In genomic region chr14:104792945-104793702, GRCh38 we compare ENCODE assay signal across 11 cellular contexts. TPM values are rescaled to one million over a fixed set of nuclear protein-coding genes. Genes with fewer than 3 reads are reported as not detected.
DNase-seq lines count a peak whose midpoint lies in the region; ATAC-seq and TF ChIP-seq lines count a peak whose summit lies in the region.
"Had no signal": no experiment of that assay in that cellular context is flagged by ENCODE, and none has a peak within 500 bp of the region (broad histone marks: within the 10 kb centered on the region; RNA-seq: fewer than 3 reads in every experiment).

No MANE protein-coding gene starts in this region.

- H3K27ac ChIP-seq in right lobe of liver (peak overlapping the region in 2 of 3 donors; percentile 64 to 67), tibial nerve (no peak overlapping the region)
- H3K27ac ChIP-seq: KMS-11 had no signal

- peaks cover 43% of the 10 kb centered on the region for H3K4me1 Mint-ChIP-seq in activated T-cell treated with anti-CD3 and anti-CD28 coated beads, Interleukin-2, amount 50 U/mL, for 72 hours (ENCODE audit: low read depth)
- peaks cover 33% of the 10 kb centered on the region for H3K4me1 Mint-ChIP-seq in activated naive CD8-positive, alpha-beta T cell (ENCODE audit: low read depth)
- H3K4me1 Mint-ChIP-seq in type B pancreatic cell (ENCODE audit: unreplicated experiment), result peaks cover 23% of the 10 kb centered on the region

- H3K27me3 ChIP-seq in right lobe of liver (no peaks in the 10 kb centered on the region), tibial nerve (no peaks in the 10 kb centered on the region)

- WGBS in right lobe of liver (ENCODE audit: insufficient coverage, low coverage, low lambda C conversion rate, missing lambda C conversion rate), result 63% methylated on average over 11 of the region's 16 CpGs
- 70 to 84% methylated on average over 14 to 16 of the region's 16 CpGs for WGBS in tibial nerve, 2 donors

- no peak overlapping the region for H3K27ac Mint-ChIP-seq in activated T-cell treated with anti-CD3 and anti-CD28 coated beads, Interleukin-2, amount 50 U/mL, for 72 hours
- no peak overlapping the region for H3K27ac Mint-ChIP-seq in activated naive CD8-positive, alpha-beta T cell
- H3K27ac Mint-ChIP-seq in type B pancreatic cell, result peak overlapping the region; percentile 84

- no peak for TF ChIP-seq EP300 in tibial nerve (IDR thresholded peaks at IDR 0.05)

- H3K36me3 ChIP-seq in right lobe of liver (peaks cover 0 to 3% (median 0%) of the 10 kb centered on the region in 4 donors), tibial nerve (peaks cover 0 to 44% (median 7%) of the 10 kb centered on the region in 3 donors)

- H3K4me3 ChIP-seq in right lobe of liver (peak overlapping the region in 1 of 3 donors; percentile 69), tibial nerve (no peak overlapping the region)

- no peaks in the 10 kb centered on the region for H3K9me3 ChIP-seq in right lobe of liver
- H3K9me3 ChIP-seq in tibial nerve, result no peaks in the 10 kb centered on the region

- no peaks in the 10 kb centered on the region for H3K27me3 Mint-ChIP-seq in activated T-cell treated with anti-CD3 and anti-CD28 coated beads, Interleukin-2, amount 50 U/mL, for 72 hours (ENCODE audit: low read depth)
- no peaks in the 10 kb centered on the region for H3K27me3 Mint-ChIP-seq in activated naive CD8-positive, alpha-beta T cell
- H3K27me3 Mint-ChIP-seq in type B pancreatic cell, result peaks cover 4% of the 10 kb centered on the region

- no peaks in the 10 kb centered on the region for H3K9me3 Mint-ChIP-seq in activated T-cell treated with anti-CD3 and anti-CD28 coated beads, Interleukin-2, amount 50 U/mL, for 72 hours
- H3K9me3 Mint-ChIP-seq in activated naive CD8-positive, alpha-beta T cell (ENCODE audit: low read depth), result no peaks in the 10 kb centered on the region
- H3K9me3 Mint-ChIP-seq in type B pancreatic cell, result no peaks in the 10 kb centered on the region

- TF ChIP-seq CTCF in right lobe of liver (IDR thresholded peaks at IDR 0.05) (peak in 1 of 4 donors; percentile 13), type B pancreatic cell (conservative IDR thresholded peaks at IDR 0.05) (peak; percentile 33), tibial nerve (IDR thresholded peaks at IDR 0.05) (no peak)

- intact Hi-C loops in right lobe of liver (cut with DNase I), result no loop called here

- ATAC-seq in activated T-cell treated with anti-CD3 and anti-CD28 coated beads, Interleukin-2, amount 50 U/mL, for 72 hours (replicated peaks in 1 of 2), result no peak
- no peak for ATAC-seq in right lobe of liver
- ATAC-seq in left lobe of liver, result no peak

- TF ChIP-seq POLR2A in right lobe of liver (IDR thresholded peaks at IDR 0.05) (no peak), tibial nerve (IDR thresholded peaks at IDR 0.05) (no peak)

- DNase-seq in activated T-cell treated with anti-CD3 and anti-CD28 coated beads, Interleukin-2, amount 50 U/mL, for 72 hours, result no peak
- DNase-seq in activated T-cell treated with anti-CD3 and anti-CD28 coated beads, Interleukin-2, amount 50 U/mL, for 48 hours, result no peak
- no peak for DNase-seq in right lobe of liver
- DNase-seq in type B pancreatic cell (ENCODE audit: extremely low spot score, unreplicated experiment), result no peak
- no peak for DNase-seq in activated effector memory CD4-positive, alpha-beta T cell treated with Interleukin-2 at 50 U/mL for 16 hours
- no peak for DNase-seq in tibial nerve (ENCODE audit: low spot score in 2 of 2)
- no peak for DNase-seq in left lobe of liver (ENCODE audit: low spot score)
- DNase-seq: occipital lobe, RPMI8226 had no signal

- peaks cover 0 to 1% of the 10 kb centered on the region in 2 donors for H3K36me3 Mint-ChIP-seq in activated T-cell treated with anti-CD3 and anti-CD28 coated beads, Interleukin-2, amount 50 U/mL, for 72 hours (ENCODE audit: insufficient read depth in 2 of 2)
- no peaks in the 10 kb centered on the region for H3K36me3 Mint-ChIP-seq in activated naive CD8-positive, alpha-beta T cell
- no peaks in the 10 kb centered on the region for H3K36me3 Mint-ChIP-seq in type B pancreatic cell

- peak overlapping the region; percentile 91 to 95 for H3K4me3 Mint-ChIP-seq in activated T-cell treated with anti-CD3 and anti-CD28 coated beads, Interleukin-2, amount 50 U/mL, for 72 hours
- peak overlapping the region; percentile 91 for H3K4me3 Mint-ChIP-seq in activated naive CD8-positive, alpha-beta T cell
- peak overlapping the region; percentile 94 for H3K4me3 Mint-ChIP-seq in type B pancreatic cell

- H3K4me1 ChIP-seq in right lobe of liver (peaks cover 0 to 69% (median 36%) of the 10 kb centered on the region in 4 donors), tibial nerve (peaks cover 0 to 89% (median 45%) of the 10 kb centered on the region in 4 donors)

RNA-seq across cellular contexts. Expression of gene AKT1, which starts 2.4 kb away (rescaled TPM):
- 100 to 1,000 TPM in 1 of 2 donors, 10 to 100 TPM in 1; 98.0 to 113 TPM for total RNA-seq in activated T-cell treated with anti-CD3 and anti-CD28 coated beads, Interleukin-2, amount 50 U/mL, for 72 hours
- total RNA-seq in right lobe of liver, result 10 to 100 TPM; 66.7 to 92.1 (median 83.9) TPM
- total RNA-seq in type B pancreatic cell (ENCODE audit: low replicate concordance), result 102 and 123 TPM in 2 replicates
- 100 to 1,000 TPM; 130 to 199 (median 144) TPM for total RNA-seq in tibial nerve
- 90.1 TPM for total RNA-seq in left lobe of liver

RNA-seq across cellular contexts. Expression of gene ZBTB42, which starts 7.8 kb away (rescaled TPM):
- 1 to 10 TPM; 2.5 to 3.0 TPM for total RNA-seq in activated T-cell treated with anti-CD3 and anti-CD28 coated beads, Interleukin-2, amount 50 U/mL, for 72 hours
- total RNA-seq in right lobe of liver (10 to 100 TPM in 2 of 6 experiments, 1 to 10 TPM in 4; 2.2 to 13.7 (median 3.6) TPM), type B pancreatic cell (ENCODE audit: low replicate concordance) (6.6 and 11.5 TPM in 2 replicates), tibial nerve (10 to 100 TPM in 1 of 4 donors, 1 to 10 TPM in 3; 5.9 to 12.3 (median 6.7) TPM), left lobe of liver (4.9 TPM)

RNA-seq across cellular contexts. Expression of gene SIVA1, which starts 40.2 kb away (rescaled TPM):
- 10 to 100 TPM; 72.9 TPM for total RNA-seq in activated T-cell treated with anti-CD3 and anti-CD28 coated beads, Interleukin-2, amount 50 U/mL, for 72 hours
- total RNA-seq in right lobe of liver (100 to 1,000 TPM in 2 of 6 experiments, 10 to 100 TPM in 4; 38.1 to 252 (median 50.6) TPM), type B pancreatic cell (ENCODE audit: low replicate concordance) (65.7 and 90.1 TPM in 2 replicates), tibial nerve (100 to 1,000 TPM; 260 to 422 (median 378) TPM), left lobe of liver (50.3 TPM)

Comparison
In these comparisons a context has a peak if more than half of its experiments do, and no peak if none do; other contexts are left out.
1. H3K27ac ChIP-seq: peak in right lobe of liver (2 of 3); none in tibial nerve (0 of 4).
2. Peak in every context shown above with its lines, with median percentiles within 50 percentile points of each other: H3K4me3 Mint-ChIP-seq.